In the genomic region with DNA sequence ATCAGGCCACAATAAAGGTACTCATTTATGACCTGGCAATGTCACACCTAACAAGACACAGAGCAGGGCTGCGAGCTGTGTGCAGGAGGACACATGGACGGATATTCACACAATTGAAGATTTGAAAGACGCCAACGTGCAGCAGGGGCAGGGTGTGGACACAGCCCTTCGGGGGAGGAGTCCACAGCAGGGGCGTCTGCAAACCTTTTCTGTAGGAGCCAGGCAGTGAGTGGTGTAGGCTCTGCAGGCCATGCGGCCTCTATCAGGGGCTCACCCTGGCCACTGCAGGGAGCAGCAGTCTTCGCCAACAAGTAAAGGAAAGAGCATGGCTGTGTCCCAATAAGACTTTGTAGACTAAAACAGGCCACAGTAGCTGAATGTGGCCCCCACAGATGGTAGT, we compare ENCODE assay signal across 19 cellular contexts.
"Had no signal": no experiment of that assay in that cellular context is flagged by ENCODE, and none has a peak within 500 bp of the region (broad histone marks: within the 10 kb centered on the region; RNA-seq: fewer than 3 reads in every experiment).

No MANE protein-coding gene starts in this region.

- H3K27me3 ChIP-seq: adrenal gland, ascending aorta, brain microvascular endothelial cell, upper lobe of left lung had no signal

- H3K4me1 ChIP-seq: adrenal gland, ascending aorta had no signal

- ATAC-seq: activated CD4-positive, CD25-positive, alpha-beta regulatory T cell treated with anti-CD3 and anti-CD28 coated beads, Interleukin-2, amount 50 U/mL, for 24 hours; activated CD8-positive, alpha-beta T cell treated with anti-CD3 and anti-CD28 coated beads, Interleukin-2, amount 10 ng/mL, durations not matched to agents 7 days and 5 days; activated T-helper 17 cell treated with anti-CD3 and anti-CD28 coated beads, Interleukin-2, amount 50 U/mL, for 72 hours; stimulated activated naive CD8-positive, alpha-beta T cell treated with anti-CD3 and anti-CD28 coated beads, Interleukin-15, Interleukin-2, amounts not matched to agents 100 U/mL and 50 U/mL, for 24 hours had no signal

- H3K36me3 Mint-ChIP-seq: activated naive CD8-positive, alpha-beta T cell; immature natural killer cell had no signal

- H3K27ac Mint-ChIP-seq: activated CD8-positive, alpha-beta T cell treated with anti-CD3 and anti-CD28 coated beads, Interleukin-2, amount 10 ng/mL, durations not matched to agents 7 days and 5 days; activated naive CD8-positive, alpha-beta T cell; activated T-cell treated with anti-CD3 and anti-CD28 coated beads, Interleukin-2, amount 50 U/mL, for 24 hours; activated T-helper 17 cell treated with anti-CD3 and anti-CD28 coated beads, Interleukin-2, amount 50 U/mL, for 72 hours; immature natural killer cell had no signal

- H3K9me3 Mint-ChIP-seq: activated T-cell treated with anti-CD3 and anti-CD28 coated beads, Interleukin-2, amount 50 U/mL, for 24 hours; activated T-helper 17 cell treated with anti-CD3 and anti-CD28 coated beads, Interleukin-2, amount 50 U/mL, for 72 hours; immature natural killer cell had no signal

- H3K27ac ChIP-seq: adrenal gland, ascending aorta, brain microvascular endothelial cell, upper lobe of left lung had no signal

- H3K4me1 Mint-ChIP-seq: activated T-helper 17 cell treated with anti-CD3 and anti-CD28 coated beads, Interleukin-2, amount 50 U/mL, for 72 hours; immature natural killer cell had no signal

- H3K4me3 Mint-ChIP-seq: activated CD8-positive, alpha-beta T cell treated with anti-CD3 and anti-CD28 coated beads, Interleukin-2, amount 10 ng/mL, durations not matched to agents 7 days and 5 days; activated naive CD8-positive, alpha-beta T cell; activated T-cell treated with anti-CD3 and anti-CD28 coated beads, Interleukin-2, amount 50 U/mL, for 24 hours; activated T-helper 17 cell treated with anti-CD3 and anti-CD28 coated beads, Interleukin-2, amount 50 U/mL, for 72 hours; immature natural killer cell had no signal

- DNase-seq: activated CD4-positive, alpha-beta T cell treated with anti-CD3 and anti-CD28 coated beads, Interleukin-2, amount 50 U/mL, for 1 hour; activated CD8-positive, alpha-beta T cell treated with anti-CD3 and anti-CD28 coated beads, Interleukin-2, amount 10 ng/mL, durations not matched to agents 7 days and 5 days; activated T-cell treated with anti-CD3 and anti-CD28 coated beads, Interleukin-2, amount 50 U/mL, for 24 hours; adrenal gland; brain microvascular endothelial cell; caudate nucleus; dermis blood vessel endothelial cell; effector CD8-positive, alpha-beta T cell; erythroblast; foreskin melanocyte; immature natural killer cell; retina; stimulated activated CD4-positive, alpha-beta T cell treated with anti-CD3 and anti-CD28 coated beads, Interleukin-4, amount 100 ng/mL, for 24 hours; stimulated activated naive CD8-positive, alpha-beta T cell treated with anti-CD3 and anti-CD28 coated beads, Interleukin-15, Interleukin-2, amounts not matched to agents 100 U/mL and 50 U/mL, for 24 hours; upper lobe of left lung had no signal

- H3K27me3 Mint-ChIP-seq: activated T-helper 17 cell treated with anti-CD3 and anti-CD28 coated beads, Interleukin-2, amount 50 U/mL, for 72 hours had no signal

- H3K36me3 ChIP-seq: adrenal gland, ascending aorta, brain microvascular endothelial cell, upper lobe of left lung had no signal

- H3K4me3 ChIP-seq: adrenal gland, ascending aorta, upper lobe of left lung had no signal
